Comparison of ENCODE assay signal across 1 cellular context in the genomic region with DNA sequence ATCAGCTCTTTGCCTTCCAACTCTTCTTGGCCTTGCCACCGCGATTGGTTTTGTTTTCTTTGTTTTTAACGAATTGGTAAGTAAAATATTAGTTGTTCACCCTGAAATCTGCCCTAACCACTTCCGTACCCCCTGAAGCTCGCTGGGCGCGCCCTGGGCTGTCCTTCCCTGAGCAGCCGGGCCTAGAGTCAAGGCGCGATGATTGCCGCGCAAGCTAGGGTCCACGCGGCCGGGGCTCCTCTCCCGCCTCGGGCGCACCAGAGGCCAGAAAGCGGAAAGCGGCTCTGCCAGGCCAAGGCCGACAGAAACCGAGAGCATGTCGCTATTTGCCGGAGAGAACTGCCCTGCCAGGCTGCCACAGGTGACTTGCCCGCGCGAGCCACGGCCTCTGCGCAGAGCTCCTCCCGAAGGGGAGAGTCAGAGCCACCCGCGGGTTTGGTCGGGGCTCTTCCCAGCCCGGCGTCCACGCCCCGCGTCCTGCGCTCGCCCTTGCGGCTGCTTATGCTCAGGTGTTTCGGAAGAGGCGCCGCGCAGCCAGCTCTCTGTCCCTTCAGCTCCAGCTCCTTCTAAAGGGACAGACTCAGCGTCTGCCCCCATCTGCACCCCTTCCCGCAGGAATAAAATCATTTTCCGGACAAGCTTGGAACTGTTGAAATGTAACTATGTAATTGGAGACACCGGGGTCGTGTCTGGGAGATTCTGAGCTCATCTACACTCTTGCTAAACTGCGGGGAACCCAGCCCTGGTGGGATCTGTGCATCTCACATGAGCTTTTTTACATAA.
A peak's percentile ranks its signal among the peaks of the same experiment; 100 is the strongest.
TF ChIP-seq lines count a peak whose summit lies in the region.

No MANE protein-coding gene starts in this region.

TF ChIP-seq in GM23338, 12 proteins besides CTCF, POLR2A, EP300 and RAD21:
- TF ChIP-seq EZH2phosphoT487 (IDR thresholded peaks at IDR 0.05; ENCODE audit: unreplicated experiment), result peak; percentile 99
- no peak for TF ChIP-seq ZNF331 (CRISPR knock-in tag; IDR thresholded peaks at IDR 0.05; ENCODE audit: low read depth)
- peak; percentile 99 for TF ChIP-seq EZH2 (IDR thresholded peaks at IDR 0.05; ENCODE audit: low read depth, unreplicated experiment)
